ENCODE assay signal across 14 cellular contexts in the genomic region with DNA sequence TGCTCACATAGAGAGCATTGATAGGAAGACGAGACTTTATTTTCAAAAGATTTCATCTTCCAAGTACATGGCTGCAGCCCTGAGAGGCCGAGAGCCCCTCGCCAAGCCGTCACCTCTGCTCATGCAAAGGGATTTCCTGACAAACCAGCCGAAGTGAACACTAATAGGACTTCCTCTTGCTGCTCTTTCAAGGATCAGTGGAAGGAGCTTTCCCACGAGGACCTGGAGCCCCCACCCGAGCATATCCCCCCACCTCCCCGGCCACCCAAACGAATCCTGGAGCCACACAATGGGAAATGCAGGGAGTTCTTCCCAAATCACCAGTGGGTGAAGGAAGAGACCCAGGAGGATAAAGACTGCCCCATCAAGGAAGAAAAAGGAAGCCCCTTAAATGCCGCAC.
DNase-seq lines count a peak whose midpoint lies in the region; ATAC-seq, FAIRE-seq and TF ChIP-seq lines count a peak whose summit lies in the region.
"Had no signal": no experiment of that assay in that cellular context is flagged by ENCODE, and none has a peak within 500 bp of the region (broad histone marks: within the 10 kb centered on the region; RNA-seq: fewer than 3 reads in every experiment).

No MANE protein-coding gene starts in this region.

- no peak overlapping the region for H2AFZ ChIP-seq in HepG2 (ENCODE audit: low read length)

- in situ Hi-C loops in HepG2 (cut with HindIII; ENCODE audit: extremely low pct_ligation_motif_present, low pct_unique_long_range_greater_than_20kb), result loop anchor here (5.0 kb wide), 1 partner anchor 392 kb away; no protein-coding TSS in a partner anchor

- no peak for TF ChIP-seq POLR2A in HepG2 (IDR thresholded peaks at IDR 0.05; ENCODE audit: insufficient read depth in 1 of 2, low read depth in 2 of 2, low read length in 2 of 2)
- no peak for TF ChIP-seq POLR2A in right lobe of liver (IDR thresholded peaks at IDR 0.05)

- no peak for TF ChIP-seq RAD21 in HepG2 (CRISPR knock-in tag; IDR thresholded peaks at IDR 0.05)

- H3K79me2 ChIP-seq in HepG2 (ENCODE audit: insufficient read depth, low read length), result no peaks in the 10 kb centered on the region

- H3K4me1 ChIP-seq in HepG2 (ENCODE audit: insufficient read depth, low read length), result no peaks in the 10 kb centered on the region
- peaks cover 0 to 21% (median 0%) of the 10 kb centered on the region in 4 donors for H3K4me1 ChIP-seq in right lobe of liver
- H3K4me1 ChIP-seq in lower lobe of right lung, result peaks cover 9% of the 10 kb centered on the region

- no peak for TF ChIP-seq CTCF in HepG2 (CRISPR knock-in tag; IDR thresholded peaks at IDR 0.05)
- no peak for TF ChIP-seq CTCF in right lobe of liver (IDR thresholded peaks at IDR 0.05)
- no peak for TF ChIP-seq CTCF in lower lobe of right lung (IDR thresholded peaks at IDR 0.05)

- ATAC-seq in HepG2, result no peak
- ATAC-seq in right lobe of liver, result no peak
- ATAC-seq in lower lobe of right lung, result no peak
- no peak for ATAC-seq in sciatic nerve
- no peak for ATAC-seq in GM18498 (IDR thresholded peaks at IDR 0.05; ENCODE audit: unreplicated experiment)

- H3K4me2 ChIP-seq in HepG2 (ENCODE audit: low read depth, low read length), result no peak overlapping the region
- H3K4me2 ChIP-seq: KMS-11 had no signal

- no peak for DNase-seq in HepG2 (ENCODE audit: low spot score)
- DNase-seq in right lobe of liver, result no peak
- DNase-seq in lower lobe of right lung, result peak; percentile 12
- peak; percentile 49 for DNase-seq in sciatic nerve (ENCODE audit: low spot score)
- no peak for DNase-seq in glomerular visceral epithelial cell (ENCODE audit: extremely low spot score)
- no peak for DNase-seq in NCI-H510A treated with DMSO at 0.1 percent for 48 hours (lab: John Stamatoyannopoulos, UW)
- DNase-seq: GF-D8, NCI-H1436, NCI-H2029 treated with DMSO at 0.1 percent for 48 hours had no signal

- H3K36me3 ChIP-seq in HepG2 (replicated peaks in 1 of 2; ENCODE audit: control insufficient read depth in 1 of 2, insufficient read depth in 2 of 2, low read length in 2 of 2) (peaks cover 60 to 91% of the 10 kb centered on the region in 2 experiments), right lobe of liver (peaks cover 0 to 61% (median 31%) of the 10 kb centered on the region in 4 donors), lower lobe of right lung (peaks cover 99% of the 10 kb centered on the region)

- H4K20me1 ChIP-seq in HepG2 (ENCODE audit: insufficient read depth, low read length), result no peaks in the 10 kb centered on the region

- H3K9ac ChIP-seq in HepG2 (ENCODE audit: insufficient read depth, low read depth, low read length), result no peak overlapping the region
- H3K9ac ChIP-seq: KMS-11 had no signal

- CTCF ChIA-PET in HepG2 (lab: Yijun Ruan, JAX; ENCODE audit: low intra/inter-chr PET ratio, low total read pairs), result interaction anchor here (1.0 to 6.2 kb wide), 6 partner anchors 8 to 400 kb away, joined by 3 to 45 read pairs (median 8); a partner anchor contains a TSS

- BruUV-seq in HepG2 (replicated peaks; lab: Mats Ljungman, UMichigan), result no TSS peak

- POLR2A ChIA-PET in HepG2 (lab: Yijun Ruan, JAX), result no interaction called here

- H3K27me3 ChIP-seq in HepG2 (ENCODE audit: control insufficient read depth in 1 of 2, insufficient read depth in 2 of 2, low read length in 2 of 2), result no peaks in the 10 kb centered on the region
- no peaks in the 10 kb centered on the region for H3K27me3 ChIP-seq in right lobe of liver
- no peaks in the 10 kb centered on the region for H3K27me3 ChIP-seq in lower lobe of right lung (ENCODE audit: low read depth)
- H3K27me3 ChIP-seq: Peyer's patch had no signal

- no peak overlapping the region for H3K27ac ChIP-seq in HepG2 (ENCODE audit: extremely low read length, insufficient read depth, low read length)
- H3K27ac ChIP-seq in right lobe of liver, result no peak overlapping the region
- no peak overlapping the region for H3K27ac ChIP-seq in lower lobe of right lung
- H3K27ac ChIP-seq: KMS-11, Peyer's patch had no signal

- no peaks in the 10 kb centered on the region for H3K9me3 ChIP-seq in HepG2 (ENCODE audit: low read length)
- H3K9me3 ChIP-seq in right lobe of liver, result no peaks in the 10 kb centered on the region
- no peaks in the 10 kb centered on the region for H3K9me3 ChIP-seq in lower lobe of right lung
- H3K9me3 ChIP-seq: Peyer's patch had no signal

- TF ChIP-seq EP300 in HepG2 (IDR thresholded peaks at IDR 0.05; ENCODE audit: low read depth in 2 of 2, low read length in 2 of 2) (no peak), HepG2 (CRISPR knock-in tag; IDR thresholded peaks at IDR 0.05; ENCODE audit: borderline replicate concordance) (no peak)

- intact Hi-C loops in HepG2 (cut with micrococcal nuclease; ENCODE audit: unreplicated experiment) (no loop called here), right lobe of liver (cut with DNase I) (loop anchor here (5.0 to 10.0 kb wide), 3 partner anchors 65 to 387 kb away; a partner anchor contains a TSS), lower lobe of right lung (cut with DNase I) (loop anchor here (10.0 kb wide), 2 partner anchors 65 to 105 kb away; a partner anchor contains a TSS), sciatic nerve (cut with DNase I) (loop anchor here (5.0 kb wide), 1 partner anchor 392 kb away; no protein-coding TSS in a partner anchor)

- 92% methylated on average over 10 of the region's 10 CpGs for WGBS in HepG2 (ENCODE audit: low lambda C conversion rate)
- 0% methylated on average over 1 of the region's 10 CpGs for WGBS in right lobe of liver (ENCODE audit: insufficient coverage, low coverage, low lambda C conversion rate, missing lambda C conversion rate)

- FAIRE-seq in HepG2 (lab: Jason Lieb, UNC), result no peak
- FAIRE-seq: GM12892, H1 had no signal

- H3K4me3 ChIP-seq in HepG2 (replicated peaks in 1 of 3; ENCODE audit: insufficient read depth in 1 of 3, low read depth in 2 of 3, low read length in 3 of 3), result no peak overlapping the region
- H3K4me3 ChIP-seq in right lobe of liver, result no peak overlapping the region
- no peak overlapping the region for H3K4me3 ChIP-seq in lower lobe of right lung
- H3K4me3 ChIP-seq: Peyer's patch had no signal

TF ChIP-seq in HepG2, 621 proteins besides CTCF, POLR2A, EP300 and RAD21:
- TF ChIP-seq ZNF564 (CRISPR knock-in tag; IDR thresholded peaks at IDR 0.05) (0 out of 2 replicates have a peak, but pooled peaks have one; percentile 23), ZZZ3 (CRISPR knock-in tag; IDR thresholded peaks at IDR 0.05; ENCODE audit: borderline replicate concordance) (no peak)

Comparison
In these comparisons a context has a peak if more than half of its experiments do, and no peak if none do; other contexts are left out.
1. DNase-seq: peak in lower lobe of right lung (single experiment) and sciatic nerve (single experiment); none in HepG2 (single experiment), right lobe of liver (0 of 3), glomerular visceral epithelial cell (single experiment) and NCI-H510A treated with DMSO at 0.1 percent for 48 hours (single experiment).